17 cellular contexts compared by ENCODE assay signal in the genomic region with DNA sequence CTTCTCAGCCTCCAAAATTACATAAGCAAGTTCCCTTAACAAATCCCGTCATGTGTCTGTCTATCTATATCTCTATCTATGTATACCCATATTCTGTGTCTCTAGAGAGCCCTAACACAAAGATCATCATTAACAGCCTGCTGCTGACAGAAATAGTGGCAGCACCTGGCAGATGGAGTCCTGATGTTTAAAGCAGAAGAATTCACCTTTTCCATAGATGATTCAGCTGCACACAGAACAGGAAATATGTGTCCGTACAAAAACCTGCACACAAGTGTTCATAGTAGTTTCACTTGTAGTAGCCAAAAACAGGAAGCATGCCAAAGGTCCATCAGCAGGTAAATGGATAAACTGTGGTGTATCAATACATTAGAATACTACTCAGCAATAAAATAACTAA. TPM values are rescaled to one million over a fixed set of nuclear protein-coding genes. Genes with fewer than 3 reads are reported as not detected.
DNase-seq lines count a peak whose midpoint lies in the region; ATAC-seq lines count a peak whose summit lies in the region.
"Had no signal": no experiment of that assay in that cellular context is flagged by ENCODE, and none has a peak within 500 bp of the region (broad histone marks: within the 10 kb centered on the region; RNA-seq: fewer than 3 reads in every experiment).

No MANE protein-coding gene starts in this region.

- H3K27me3 Mint-ChIP-seq in activated CD4-positive, alpha-beta T cell treated with anti-CD3 and anti-CD28 coated beads, Interleukin-2, amount 10 ng/mL, durations not matched to agents 24 days and 14 days = peaks cover 3% of the 10 kb centered on the region
- H3K27me3 Mint-ChIP-seq: activated CD4-positive, alpha-beta memory T cell treated with anti-CD3 and anti-CD28 coated beads, Interleukin-2, amount 10 ng/mL, durations not matched to agents 7 days and 5 days; activated naive CD4-positive, alpha-beta T cell treated with anti-CD3 and anti-CD28 coated beads, Interleukin-2, amount 50 U/mL, for 24 hours had no signal

- ATAC-seq in GM18907 (IDR thresholded peaks at IDR 0.05; ENCODE audit: unreplicated experiment) (peak; percentile 94), GM21619 (IDR thresholded peaks at IDR 0.05; ENCODE audit: unreplicated experiment) (peak; percentile 77), HG03097 (IDR thresholded peaks at IDR 0.05; ENCODE audit: low FRiP score, unreplicated experiment) (peak; percentile 90)
- ATAC-seq: K562; stimulated activated naive B cell treated with anti-CD40 and anti-IgM and Interleukin-4, amounts not matched to agents 10 μg/mL and 1 μg/mL and 100 μg/mL, for 72 hours had no signal

- H3K4me1 ChIP-seq in SJCRH30 = no peaks in the 10 kb centered on the region

- no peaks in the 10 kb centered on the region for H3K36me3 Mint-ChIP-seq in activated CD4-positive, alpha-beta T cell treated with anti-CD3 and anti-CD28 coated beads, Interleukin-2, amount 10 ng/mL, durations not matched to agents 24 days and 14 days (ENCODE audit: low read depth)
- H3K36me3 Mint-ChIP-seq: activated naive CD4-positive, alpha-beta T cell treated with anti-CD3 and anti-CD28 coated beads, Interleukin-2, amount 50 U/mL, for 24 hours; stimulated activated naive B cell treated with anti-CD40 and anti-IgM and Interleukin-4, amounts not matched to agents 10 μg/mL and 1 μg/mL and 100 μg/mL, for 72 hours had no signal

- DNase-seq in SJCRH30 (no peak), posterior cingulate gyrus (no peak), DMS53 (lab: John Stamatoyannopoulos, UW) (no peak), UCSD-AML1 (lab: John Stamatoyannopoulos, UW; ENCODE audit: unreplicated experiment) (no peak)
- no peak for DNase-seq in activated CD4-positive, alpha-beta T cell treated with anti-CD3 and anti-CD28 coated beads, Interleukin-2, amount 10 ng/mL, durations not matched to agents 24 days and 14 days
- DNase-seq: activated CD4-positive, alpha-beta memory T cell treated with anti-CD3 and anti-CD28 coated beads, Interleukin-2, amount 10 ng/mL, durations not matched to agents 7 days and 5 days; HCEC 1CT; NCI-H187 treated with DMSO at 0.1 percent for 48 hours; NK-92 treated with Interleukin-12 subunit alpha and Interleukin-12 subunit beta, amount 100 ng/mL, for 24 hours; stimulated activated naive B cell treated with anti-CD40 and anti-IgM and Interleukin-4, amounts not matched to agents 10 μg/mL and 1 μg/mL and 100 μg/mL, for 72 hours; T-helper 1 cell had no signal

- H3K9me3 ChIP-seq in SJCRH30 (replicated peaks) = no peaks in the 10 kb centered on the region
- H3K9me3 ChIP-seq: BLaER1 had no signal

- H3K36me3 ChIP-seq in SJCRH30 = no peaks in the 10 kb centered on the region
- H3K36me3 ChIP-seq: BLaER1 had no signal

- H3K27ac ChIP-seq in SJCRH30 = peak overlapping the region; percentile 80
- H3K27ac ChIP-seq: BLaER1 had no signal

- H3K27ac Mint-ChIP-seq in activated CD4-positive, alpha-beta T cell treated with anti-CD3 and anti-CD28 coated beads, Interleukin-2, amount 10 ng/mL, durations not matched to agents 24 days and 14 days = no peak overlapping the region
- H3K27ac Mint-ChIP-seq: activated CD4-positive, alpha-beta memory T cell treated with anti-CD3 and anti-CD28 coated beads, Interleukin-2, amount 10 ng/mL, durations not matched to agents 7 days and 5 days; activated naive CD4-positive, alpha-beta T cell treated with anti-CD3 and anti-CD28 coated beads, Interleukin-2, amount 50 U/mL, for 24 hours; stimulated activated naive B cell treated with anti-CD40 and anti-IgM and Interleukin-4, amounts not matched to agents 10 μg/mL and 1 μg/mL and 100 μg/mL, for 72 hours had no signal

- H3K4me3 Mint-ChIP-seq in activated CD4-positive, alpha-beta T cell treated with anti-CD3 and anti-CD28 coated beads, Interleukin-2, amount 10 ng/mL, durations not matched to agents 24 days and 14 days = no peak overlapping the region
- H3K4me3 Mint-ChIP-seq: activated CD4-positive, alpha-beta memory T cell treated with anti-CD3 and anti-CD28 coated beads, Interleukin-2, amount 10 ng/mL, durations not matched to agents 7 days and 5 days; activated naive CD4-positive, alpha-beta T cell treated with anti-CD3 and anti-CD28 coated beads, Interleukin-2, amount 50 U/mL, for 24 hours; stimulated activated naive B cell treated with anti-CD40 and anti-IgM and Interleukin-4, amounts not matched to agents 10 μg/mL and 1 μg/mL and 100 μg/mL, for 72 hours had no signal

- H3K4me3 ChIP-seq in SJCRH30 = no peak overlapping the region
- H3K4me3 ChIP-seq: BLaER1, K562 had no signal

- H3K4me1 Mint-ChIP-seq in activated CD4-positive, alpha-beta T cell treated with anti-CD3 and anti-CD28 coated beads, Interleukin-2, amount 10 ng/mL, durations not matched to agents 24 days and 14 days = peaks cover 5% of the 10 kb centered on the region
- H3K4me1 Mint-ChIP-seq: stimulated activated naive B cell treated with anti-CD40 and anti-IgM and Interleukin-4, amounts not matched to agents 10 μg/mL and 1 μg/mL and 100 μg/mL, for 72 hours had no signal

- no peaks in the 10 kb centered on the region for H3K27me3 ChIP-seq in SJCRH30
- H3K27me3 ChIP-seq: BLaER1 had no signal

- intact Hi-C loops in posterior cingulate gyrus (cut with DNase I) = no loop called here
- intact Hi-C loops in activated CD4-positive, alpha-beta T cell treated with anti-CD3 and anti-CD28 coated beads, Interleukin-2, amount 10 ng/mL, durations not matched to agents 24 days and 14 days (cut with micrococcal nuclease) = no loop called here

- no peaks in the 10 kb centered on the region for H3K9me3 Mint-ChIP-seq in activated CD4-positive, alpha-beta T cell treated with anti-CD3 and anti-CD28 coated beads, Interleukin-2, amount 10 ng/mL, durations not matched to agents 24 days and 14 days
- H3K9me3 Mint-ChIP-seq: activated CD4-positive, alpha-beta memory T cell treated with anti-CD3 and anti-CD28 coated beads, Interleukin-2, amount 10 ng/mL, durations not matched to agents 7 days and 5 days; activated naive CD4-positive, alpha-beta T cell treated with anti-CD3 and anti-CD28 coated beads, Interleukin-2, amount 50 U/mL, for 24 hours; stimulated activated naive B cell treated with anti-CD40 and anti-IgM and Interleukin-4, amounts not matched to agents 10 μg/mL and 1 μg/mL and 100 μg/mL, for 72 hours had no signal

RNA-seq across cellular contexts. Expression of gene ACO1, which starts 45.0 kb away (rescaled TPM):
- 50.2 and 51.4 TPM in 2 replicates for total RNA-seq in SJCRH30 (2014; rRNA removed; shearing (Covaris generic))
- total RNA-seq in activated CD4-positive, alpha-beta T cell treated with anti-CD3 and anti-CD28 coated beads, Interleukin-2, amount 10 ng/mL, durations not matched to agents 24 days and 14 days = 7.4 TPM in 2 replicates
